In the genomic region with DNA sequence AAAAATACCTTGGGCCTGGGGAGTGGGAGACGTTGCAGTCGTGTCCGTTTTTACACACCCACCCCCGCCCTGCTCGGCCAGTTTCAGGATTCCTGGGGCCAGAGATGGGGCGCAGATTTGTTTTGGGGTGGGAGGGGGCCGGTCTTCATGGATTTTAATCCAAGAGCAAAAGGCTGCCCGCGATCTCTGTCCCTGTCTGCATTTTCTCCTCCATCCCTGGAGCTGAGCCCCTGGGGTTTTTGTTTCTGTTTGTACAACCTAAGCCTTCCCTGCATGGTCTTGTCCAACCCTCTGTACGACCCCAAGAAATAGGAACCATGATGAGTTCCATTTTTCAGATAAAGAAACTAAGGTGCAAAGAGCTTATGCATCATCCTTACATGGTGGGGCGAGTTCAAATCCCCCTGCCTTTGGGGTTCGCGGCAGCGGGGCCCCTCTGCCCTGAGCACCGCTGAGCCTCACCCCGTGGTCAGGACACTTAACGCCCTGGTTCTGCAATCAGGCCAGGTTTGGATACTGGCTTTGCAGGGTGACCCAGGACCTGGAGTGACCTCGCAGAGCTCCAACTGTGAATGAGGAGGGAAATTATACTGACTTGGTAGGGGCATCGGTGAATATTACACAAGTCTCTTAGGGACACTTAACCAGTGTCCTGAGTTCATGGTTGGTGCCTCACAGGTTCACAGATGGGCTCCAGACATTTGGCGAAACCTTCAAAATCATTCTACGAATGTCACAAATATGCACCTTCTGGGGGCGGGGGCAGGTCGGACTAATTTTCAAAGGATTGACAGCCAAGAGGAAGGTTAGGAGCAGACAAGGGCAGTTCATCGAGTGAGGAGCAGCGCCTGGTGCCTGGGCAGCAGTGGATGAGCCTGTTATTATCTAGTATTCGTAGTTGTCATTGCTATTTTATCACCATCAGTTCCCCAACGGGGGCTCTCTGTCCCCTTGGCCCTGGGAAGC, we compare ENCODE assay signal across 16 cellular contexts. TPM values are rescaled to one million over a fixed set of nuclear protein-coding genes. Genes with fewer than 3 reads are reported as not detected.
DNase-seq lines count a peak whose midpoint lies in the region; ATAC-seq and TF ChIP-seq lines count a peak whose summit lies in the region.
"Had no signal": no experiment of that assay in that cellular context is flagged by ENCODE, and none has a peak within 500 bp of the region (broad histone marks: within the 10 kb centered on the region; RNA-seq: fewer than 3 reads in every experiment).

No MANE protein-coding gene starts in this region.

- intact Hi-C loops in activated CD8-positive, alpha-beta T cell treated with anti-CD3 and anti-CD28 coated beads for 36 hours (cut with micrococcal nuclease) = no loop called here

- no peaks in the 10 kb centered on the region for H3K9me3 Mint-ChIP-seq in activated CD8-positive, alpha-beta T cell treated with anti-CD3 and anti-CD28 coated beads for 36 hours
- no peaks in the 10 kb centered on the region for H3K9me3 Mint-ChIP-seq in activated CD8-positive, alpha-beta T cell treated with anti-CD3 and anti-CD28 coated beads, Interleukin-2, amount 10 ng/mL, durations not matched to agents 7 days and 5 days (ENCODE audit: insufficient read depth)
- no peaks in the 10 kb centered on the region for H3K9me3 Mint-ChIP-seq in activated naive CD8-positive, alpha-beta T cell treated with anti-CD3 and anti-CD28 coated beads, Interleukin-2, amount 10 ng/mL, durations not matched to agents 7 days and 5 days
- H3K9me3 Mint-ChIP-seq in stimulated activated memory B cell treated with anti-CD40 and anti-IgM and Interleukin-4, amounts not matched to agents 10 μg/mL and 1 μg/mL and 100 μg/mL, for 72 hours = no peaks in the 10 kb centered on the region
- H3K9me3 Mint-ChIP-seq: activated naive CD4-positive, alpha-beta T cell treated with anti-CD3 and anti-CD28 coated beads, Interleukin-2, amount 50 U/mL, for 72 hours had no signal

- no peak for TF ChIP-seq CTCF in activated CD8-positive, alpha-beta T cell treated with anti-CD3 and anti-CD28 coated beads for 36 hours (IDR thresholded peaks at IDR 0.05)

- CTCF ChIA-PET in activated CD8-positive, alpha-beta T cell treated with anti-CD3 and anti-CD28 coated beads for 36 hours (lab: Charles Lee) = interaction anchor here (1.2 to 1.5 kb wide), 2 partner anchors 14 to 59 kb away, joined by 3 to 4 read pairs; no protein-coding TSS in a partner anchor
- CTCF ChIA-PET in activated CD8-positive, alpha-beta T cell treated with anti-CD3 and anti-CD28 coated beads, Interleukin-2, amount 10 ng/mL, durations not matched to agents 7 days and 5 days (lab: Charles Lee) = no interaction called here

- no peaks in the 10 kb centered on the region for H3K36me3 ChIP-seq in mesodermal cell (ENCODE audit: control insufficient read depth, insufficient read depth, low read length)
- H3K36me3 ChIP-seq: thyroid gland had no signal

- no peak for DNase-seq in activated CD8-positive, alpha-beta T cell treated with anti-CD3 and anti-CD28 coated beads for 36 hours
- DNase-seq in activated CD8-positive, alpha-beta T cell treated with anti-CD3 and anti-CD28 coated beads, Interleukin-2, amount 10 ng/mL, durations not matched to agents 7 days and 5 days = no peak
- no peak for DNase-seq in activated naive CD8-positive, alpha-beta T cell treated with anti-CD3 and anti-CD28 coated beads, Interleukin-2, amount 10 ng/mL, durations not matched to agents 7 days and 5 days
- no peak for DNase-seq in NK-92 (lab: John Stamatoyannopoulos, UW; ENCODE audit: unreplicated experiment)
- DNase-seq: ACHN; activated CD4-positive, alpha-beta T cell treated with anti-CD3 and anti-CD28 coated beads for 36 hours; cortex of kidney; NCI-H510A treated with DMSO at 0.1 percent for 48 hours; psoas muscle; SIG-M5; thyroid gland had no signal

- peaks cover 21% of the 10 kb centered on the region for H3K4me1 ChIP-seq in mesodermal cell (ENCODE audit: control insufficient read depth, insufficient read depth, low read length, poor library complexity, severe bottlenecking)

- peaks cover 33% of the 10 kb centered on the region for H3K4me1 Mint-ChIP-seq in activated CD8-positive, alpha-beta T cell treated with anti-CD3 and anti-CD28 coated beads for 36 hours (ENCODE audit: low read depth)
- peaks cover 22% of the 10 kb centered on the region for H3K4me1 Mint-ChIP-seq in activated CD8-positive, alpha-beta T cell treated with anti-CD3 and anti-CD28 coated beads, Interleukin-2, amount 10 ng/mL, durations not matched to agents 7 days and 5 days (ENCODE audit: low read depth)
- H3K4me1 Mint-ChIP-seq in activated naive CD8-positive, alpha-beta T cell treated with anti-CD3 and anti-CD28 coated beads, Interleukin-2, amount 10 ng/mL, durations not matched to agents 7 days and 5 days = peaks cover 17% of the 10 kb centered on the region
- H3K4me1 Mint-ChIP-seq in stimulated activated memory B cell treated with anti-CD40 and anti-IgM and Interleukin-4, amounts not matched to agents 10 μg/mL and 1 μg/mL and 100 μg/mL, for 72 hours = peaks cover 37% of the 10 kb centered on the region

- WGBS in mesodermal cell (ENCODE audit: insufficient coverage in 2 of 2), 2 experiments = 8 to 9% methylated on average over 15 to 17 of the region's 27 CpGs

- peak overlapping the region; percentile 22 for H3K4me3 ChIP-seq in mesodermal cell (ENCODE audit: extremely low read depth, insufficient read depth, low read length, poor library complexity, severe bottlenecking)
- H3K4me3 ChIP-seq: psoas muscle, thyroid gland had no signal

- ATAC-seq in activated CD8-positive, alpha-beta T cell treated with anti-CD3 and anti-CD28 coated beads for 36 hours = no peak
- no peak for ATAC-seq in activated CD8-positive, alpha-beta T cell treated with anti-CD3 and anti-CD28 coated beads, Interleukin-2, amount 10 ng/mL, durations not matched to agents 7 days and 5 days
- no peak for ATAC-seq in activated naive CD8-positive, alpha-beta T cell treated with anti-CD3 and anti-CD28 coated beads, Interleukin-2, amount 10 ng/mL, durations not matched to agents 7 days and 5 days (ENCODE audit: low read depth)
- no peak for ATAC-seq in stimulated activated memory B cell treated with anti-CD40 and anti-IgM and Interleukin-4, amounts not matched to agents 10 μg/mL and 1 μg/mL and 100 μg/mL, for 72 hours
- ATAC-seq in GM18867 (IDR thresholded peaks at IDR 0.05; ENCODE audit: unreplicated experiment) (no peak), HG03521 (IDR thresholded peaks at IDR 0.05; ENCODE audit: unreplicated experiment) (no peak)
- ATAC-seq: activated CD4-positive, alpha-beta T cell treated with anti-CD3 and anti-CD28 coated beads for 36 hours; activated naive CD4-positive, alpha-beta T cell treated with anti-CD3 and anti-CD28 coated beads, Interleukin-2, amount 50 U/mL, for 72 hours; psoas muscle had no signal

- peaks cover 72% of the 10 kb centered on the region for H3K27me3 Mint-ChIP-seq in activated CD8-positive, alpha-beta T cell treated with anti-CD3 and anti-CD28 coated beads for 36 hours
- peaks cover 70% of the 10 kb centered on the region for H3K27me3 Mint-ChIP-seq in activated CD8-positive, alpha-beta T cell treated with anti-CD3 and anti-CD28 coated beads, Interleukin-2, amount 10 ng/mL, durations not matched to agents 7 days and 5 days (ENCODE audit: low read depth)
- H3K27me3 Mint-ChIP-seq in activated naive CD8-positive, alpha-beta T cell treated with anti-CD3 and anti-CD28 coated beads, Interleukin-2, amount 10 ng/mL, durations not matched to agents 7 days and 5 days = peaks cover 78% of the 10 kb centered on the region
- H3K27me3 Mint-ChIP-seq in stimulated activated memory B cell treated with anti-CD40 and anti-IgM and Interleukin-4, amounts not matched to agents 10 μg/mL and 1 μg/mL and 100 μg/mL, for 72 hours = peaks cover 87% of the 10 kb centered on the region

- POLR2A ChIA-PET in activated CD8-positive, alpha-beta T cell treated with anti-CD3 and anti-CD28 coated beads for 36 hours (lab: Charles Lee) = no interaction called here
- POLR2A ChIA-PET in activated CD8-positive, alpha-beta T cell treated with anti-CD3 and anti-CD28 coated beads, Interleukin-2, amount 10 ng/mL, durations not matched to agents 7 days and 5 days (lab: Charles Lee) = no interaction called here
- POLR2A ChIA-PET in activated naive CD8-positive, alpha-beta T cell treated with anti-CD3 and anti-CD28 coated beads, Interleukin-2, amount 10 ng/mL, durations not matched to agents 7 days and 5 days (lab: Charles Lee) = no interaction called here

- no peak overlapping the region for H3K27ac Mint-ChIP-seq in activated CD8-positive, alpha-beta T cell treated with anti-CD3 and anti-CD28 coated beads for 36 hours
- no peak overlapping the region for H3K27ac Mint-ChIP-seq in activated CD8-positive, alpha-beta T cell treated with anti-CD3 and anti-CD28 coated beads, Interleukin-2, amount 10 ng/mL, durations not matched to agents 7 days and 5 days
- no peak overlapping the region for H3K27ac Mint-ChIP-seq in activated naive CD8-positive, alpha-beta T cell treated with anti-CD3 and anti-CD28 coated beads, Interleukin-2, amount 10 ng/mL, durations not matched to agents 7 days and 5 days
- no peak overlapping the region for H3K27ac Mint-ChIP-seq in stimulated activated memory B cell treated with anti-CD40 and anti-IgM and Interleukin-4, amounts not matched to agents 10 μg/mL and 1 μg/mL and 100 μg/mL, for 72 hours
- H3K27ac Mint-ChIP-seq: activated CD4-positive, alpha-beta T cell treated with anti-CD3 and anti-CD28 coated beads for 36 hours had no signal

- H3K36me3 Mint-ChIP-seq in activated CD8-positive, alpha-beta T cell treated with anti-CD3 and anti-CD28 coated beads for 36 hours (ENCODE audit: low read depth) = no peaks in the 10 kb centered on the region
- H3K36me3 Mint-ChIP-seq in activated CD8-positive, alpha-beta T cell treated with anti-CD3 and anti-CD28 coated beads, Interleukin-2, amount 10 ng/mL, durations not matched to agents 7 days and 5 days (ENCODE audit: low read depth) = peaks cover 2% of the 10 kb centered on the region
- no peaks in the 10 kb centered on the region for H3K36me3 Mint-ChIP-seq in activated naive CD8-positive, alpha-beta T cell treated with anti-CD3 and anti-CD28 coated beads, Interleukin-2, amount 10 ng/mL, durations not matched to agents 7 days and 5 days
- no peaks in the 10 kb centered on the region for H3K36me3 Mint-ChIP-seq in stimulated activated memory B cell treated with anti-CD40 and anti-IgM and Interleukin-4, amounts not matched to agents 10 μg/mL and 1 μg/mL and 100 μg/mL, for 72 hours

- H3K27ac ChIP-seq in mesodermal cell (ENCODE audit: low read depth, low read length, severe bottlenecking) = no peak overlapping the region
- H3K27ac ChIP-seq: psoas muscle, thyroid gland had no signal

- peak overlapping the region; percentile 3 for H3K4me3 Mint-ChIP-seq in activated CD8-positive, alpha-beta T cell treated with anti-CD3 and anti-CD28 coated beads for 36 hours
- H3K4me3 Mint-ChIP-seq in activated CD8-positive, alpha-beta T cell treated with anti-CD3 and anti-CD28 coated beads, Interleukin-2, amount 10 ng/mL, durations not matched to agents 7 days and 5 days = no peak overlapping the region
- H3K4me3 Mint-ChIP-seq in activated naive CD8-positive, alpha-beta T cell treated with anti-CD3 and anti-CD28 coated beads, Interleukin-2, amount 10 ng/mL, durations not matched to agents 7 days and 5 days = peak overlapping the region; percentile 44
- peak overlapping the region; percentile 24 for H3K4me3 Mint-ChIP-seq in stimulated activated memory B cell treated with anti-CD40 and anti-IgM and Interleukin-4, amounts not matched to agents 10 μg/mL and 1 μg/mL and 100 μg/mL, for 72 hours
- H3K4me3 Mint-ChIP-seq: activated CD4-positive, alpha-beta T cell treated with anti-CD3 and anti-CD28 coated beads for 36 hours had no signal

- H3K9me3 ChIP-seq in mesodermal cell (ENCODE audit: control insufficient read depth, low read length) = no peaks in the 10 kb centered on the region
- H3K9me3 ChIP-seq: psoas muscle, thyroid gland had no signal

RNA-seq across cellular contexts. Expression of a gene that starts 4.1 kb away (rescaled TPM):
- not detected for total RNA-seq in activated CD8-positive, alpha-beta T cell treated with anti-CD3 and anti-CD28 coated beads for 36 hours
- not detected for total RNA-seq in activated CD8-positive, alpha-beta T cell treated with anti-CD3 and anti-CD28 coated beads, Interleukin-2, amount 10 ng/mL, durations not matched to agents 7 days and 5 days
- not detected for total RNA-seq in activated naive CD8-positive, alpha-beta T cell treated with anti-CD3 and anti-CD28 coated beads, Interleukin-2, amount 10 ng/mL, durations not matched to agents 7 days and 5 days
- 22.0 TPM for polyA plus RNA-seq in mesodermal cell (2013, experiment 1 of 2)
- 26.8 TPM for polyA plus RNA-seq in mesodermal cell (2013, experiment 2 of 2)
- total RNA-seq: activated CD4-positive, alpha-beta T cell treated with anti-CD3 and anti-CD28 coated beads for 36 hours; activated naive CD4-positive, alpha-beta T cell treated with anti-CD3 and anti-CD28 coated beads, Interleukin-2, amount 50 U/mL, for 72 hours had no signal

RNA-seq across cellular contexts. Expression of a gene that starts 48.9 kb away (rescaled TPM):
- 10 to 100 TPM; 19.3 to 22.3 TPM for total RNA-seq in activated CD8-positive, alpha-beta T cell treated with anti-CD3 and anti-CD28 coated beads for 36 hours
- 10 to 100 TPM; 22.8 to 25.9 TPM for total RNA-seq in activated CD8-positive, alpha-beta T cell treated with anti-CD3 and anti-CD28 coated beads, Interleukin-2, amount 10 ng/mL, durations not matched to agents 7 days and 5 days
- total RNA-seq in activated naive CD8-positive, alpha-beta T cell treated with anti-CD3 and anti-CD28 coated beads, Interleukin-2, amount 10 ng/mL, durations not matched to agents 7 days and 5 days = 10 to 100 TPM; 33.2 to 34.6 TPM
- 19.2 TPM for polyA plus RNA-seq in mesodermal cell (2013, experiment 1 of 2)
- polyA plus RNA-seq in mesodermal cell (2013, experiment 2 of 2) = 17.6 TPM
